17 cellular contexts compared by ENCODE assay signal in genomic region chr3:46285931-46286330, GRCh38. TPM values are rescaled to one million over a fixed set of nuclear protein-coding genes. Genes with fewer than 3 reads are reported as not detected.
"Had no signal": no experiment of that assay in that cellular context is flagged by ENCODE, and none has a peak within 500 bp of the region (broad histone marks: within the 10 kb centered on the region; RNA-seq: fewer than 3 reads in every experiment).

No MANE protein-coding gene starts in this region.

- H3K4me3 ChIP-seq: gastroesophageal sphincter, testis had no signal

- H3K4me1 Mint-ChIP-seq: neural crest cell had no signal

- H3K9me3 Mint-ChIP-seq: activated T-cell treated with anti-CD3 and anti-CD28 coated beads, Interleukin-2, amount 50 U/mL, for 4 hours; neural crest cell had no signal

- DNase-seq: activated naive CD4-positive, alpha-beta T cell treated with Interleukin-2 at 50 U/mL for 16 hours; activated T-cell treated with anti-CD3 and anti-CD28 coated beads, Interleukin-2, amount 50 U/mL, for 4 hours; caudate nucleus; effector memory CD4-positive, alpha-beta T cell; kidney; mesendoderm; stimulated activated CD4-positive, alpha-beta T cell treated with anti-CD3 and anti-CD28 coated beads, Interleukin-2, amount 100 ng/mL, for 24 hours; stimulated activated naive CD8-positive, alpha-beta T cell treated with anti-CD3 and anti-CD28 coated beads, Interleukin-15, Interleukin-2, amounts not matched to agents 100 U/mL and 50 U/mL, for 24 hours; testis had no signal

- ATAC-seq: sciatic nerve; stimulated activated naive CD8-positive, alpha-beta T cell treated with anti-CD3 and anti-CD28 coated beads, Interleukin-15, Interleukin-2, amounts not matched to agents 100 U/mL and 50 U/mL, for 24 hours had no signal

- H3K4me3 Mint-ChIP-seq: neural crest cell had no signal

RNA-seq across cellular contexts. Expression of gene CCR3, which starts 43.7 kb away (rescaled TPM):
- total RNA-seq: activated CD8-positive, alpha-beta memory T cell treated with anti-CD3 and anti-CD28 coated beads for 36 hours; activated T-cell treated with anti-CD3 and anti-CD28 coated beads, Interleukin-2, amount 50 U/mL, for 4 hours; gastroesophageal sphincter; kidney; left ventricle myocardium superior; neural crest cell; osteocyte; pulmonary artery endothelial cell; sciatic nerve; testis; ureter had no signal
